Comparison of ENCODE assay signal across 24 cellular contexts in genomic region chr13:34764246-34764645, GRCh38.
"Had no signal": no experiment of that assay in that cellular context is flagged by ENCODE, and none has a peak within 500 bp of the region (broad histone marks: within the 10 kb centered on the region; RNA-seq: fewer than 3 reads in every experiment).

No MANE protein-coding gene starts in this region.

- H3K4me1 ChIP-seq: lower lobe of right lung, transverse colon had no signal

- H3K27me3 ChIP-seq: body of pancreas, heart left ventricle, neutrophil, ovary, transverse colon had no signal

- H3K9me3 ChIP-seq: body of pancreas, heart left ventricle, lower lobe of right lung, ovary, transverse colon had no signal

- H3K36me3 ChIP-seq: heart left ventricle, lower lobe of right lung, neutrophil, ovary, transverse colon had no signal

- H3K4me3 ChIP-seq: body of pancreas, coronary artery, heart left ventricle, lower lobe of right lung, ovary, smooth muscle cell, transverse colon had no signal

- ATAC-seq: activated CD8-positive, alpha-beta memory T cell treated with anti-CD3 and anti-CD28 coated beads, Interleukin-2, amount 10 ng/mL, durations not matched to agents 7 days and 5 days; activated CD8-positive, alpha-beta T cell treated with anti-CD3 and anti-CD28 coated beads, Interleukin-2, amount 10 ng/mL, durations not matched to agents 7 days and 5 days; activated naive CD4-positive, alpha-beta T cell treated with anti-CD3 and anti-CD28 coated beads, Interleukin-2, amount 50 U/mL, for 72 hours; body of pancreas; effector memory CD8-positive, alpha-beta T cell; heart left ventricle; left lobe of liver; lower lobe of right lung had no signal

- DNase-seq: activated B cell treated with CpG ODN at 0.5 μM for 24 hours; activated CD4-positive, alpha-beta T cell treated with anti-CD3 and anti-CD28 coated beads, Interleukin-2, amount 50 U/mL, for 1 hour; activated CD8-positive, alpha-beta memory T cell treated with anti-CD3 and anti-CD28 coated beads, Interleukin-2, amount 10 ng/mL, durations not matched to agents 7 days and 5 days; activated CD8-positive, alpha-beta T cell treated with anti-CD3 and anti-CD28 coated beads, Interleukin-2, amount 10 ng/mL, durations not matched to agents 7 days and 5 days; activated T-cell treated with anti-CD3 and anti-CD28 coated beads, Interleukin-2, amount 50 U/mL, for 48 hours; anterior cingulate cortex; body of pancreas; effector memory CD8-positive, alpha-beta T cell; heart left ventricle; hypothalamus; immature natural killer cell; kidney; lower lobe of right lung; nephron progenitor cell; ovary; stimulated activated CD4-positive, alpha-beta T cell treated with anti-CD3 and anti-CD28 coated beads, Interleukin-2, amount 100 ng/mL, for 24 hours; stimulated activated naive CD4-positive, alpha-beta T cell; T-helper 2 cell; transverse colon had no signal

- H3K27ac ChIP-seq: coronary artery, lower lobe of right lung, neutrophil, ovary, transverse colon had no signal

- H3K4me2 ChIP-seq: smooth muscle cell had no signal
